ENCODE assay signal across 28 cellular contexts in genomic region chr2:40339026-40339425, GRCh38.
"Had no signal": no experiment of that assay in that cellular context is flagged by ENCODE, and none has a peak within 500 bp of the region (broad histone marks: within the 10 kb centered on the region; RNA-seq: fewer than 3 reads in every experiment).

No MANE protein-coding gene starts in this region.

- ATAC-seq: natural killer cell; psoas muscle; right cardiac atrium; right lobe of liver; stimulated activated effector memory CD8-positive, alpha-beta T cell treated with anti-CD3 and anti-CD28 coated beads, Interleukin-12 subunit alpha, Interleukin-12 subunit beta, amount 100 ng/mL, for 72 hours; stimulated activated naive B cell treated with anti-CD40 and anti-IgM and Interleukin-4, amounts not matched to agents 10 μg/mL and 1 μg/mL and 100 μg/mL, for 72 hours; upper lobe of right lung had no signal

- H3K27ac ChIP-seq: neural progenitor cell, ovary, parathyroid adenoma, psoas muscle, right lobe of liver, sigmoid colon, stomach, thoracic aorta, thyroid gland, tibial nerve, upper lobe of right lung, uterus had no signal

- H3K27me3 ChIP-seq: neural progenitor cell, ovary, right lobe of liver, sigmoid colon, stomach, thyroid gland, tibial nerve, upper lobe of right lung, uterus had no signal

- H3K4me1 ChIP-seq: neural progenitor cell, parathyroid adenoma, psoas muscle, right lobe of liver, stomach, thyroid gland, tibial nerve, upper lobe of right lung, uterus had no signal

- H3K4me3 ChIP-seq: neural progenitor cell, ovary, psoas muscle, right lobe of liver, sigmoid colon, stomach, thoracic aorta, thyroid gland, tibial nerve, upper lobe of right lung, uterus had no signal

- H3K36me3 ChIP-seq: neural progenitor cell, ovary, right lobe of liver, sigmoid colon, stomach, thoracic aorta, thyroid gland, tibial nerve, upper lobe of right lung, uterus had no signal

- H3K36me3 Mint-ChIP-seq: natural killer cell; neural progenitor cell; stimulated activated effector memory CD8-positive, alpha-beta T cell treated with anti-CD3 and anti-CD28 coated beads, Interleukin-12 subunit alpha, Interleukin-12 subunit beta, amount 100 ng/mL, for 72 hours; stimulated activated naive B cell treated with anti-CD40 and anti-IgM and Interleukin-4, amounts not matched to agents 10 μg/mL and 1 μg/mL and 100 μg/mL, for 72 hours; type B pancreatic cell had no signal

- DNase-seq: natural killer cell; occipital lobe; ovary; posterior cingulate gyrus; psoas muscle; right cardiac atrium; right lobe of liver; sigmoid colon; small intestine; stimulated activated CD4-positive, alpha-beta T cell treated with anti-CD3 and anti-CD28 coated beads, Interleukin-15, amount 100 ng/mL, for 24 hours; stimulated activated CD4-positive, alpha-beta T cell treated with anti-CD3 and anti-CD28 coated beads, Interleukin-2, amount 100 ng/mL, for 24 hours; stimulated activated CD4-positive, alpha-beta T cell treated with anti-CD3 and anti-CD28 coated beads, Interleukin-2, amount 100 ng/mL, for 48 hours; stimulated activated CD4-positive, alpha-beta T cell treated with anti-CD3 and anti-CD28 coated beads, Interleukin-4, amount 100 ng/mL, for 24 hours; stimulated activated naive B cell treated with anti-CD40 and anti-IgM and Interleukin-4, amounts not matched to agents 10 μg/mL and 1 μg/mL and 100 μg/mL, for 72 hours; stimulated activated naive CD4-positive, alpha-beta T cell treated with Interleukin-2 at 50 U/mL for 16 hours; stomach; thyroid gland; upper lobe of right lung; uterus had no signal

- H3K27me3 Mint-ChIP-seq: progenitor cell of endocrine pancreas; stimulated activated naive B cell treated with anti-CD40 and anti-IgM and Interleukin-4, amounts not matched to agents 10 μg/mL and 1 μg/mL and 100 μg/mL, for 72 hours; stimulated activated naive CD8-positive, alpha-beta T cell treated with anti-CD3 and anti-CD28 coated beads, Interleukin-15, Interleukin-2, amounts not matched to agents 100 ng/mL and 50 ng/mL, for 24 hours; type B pancreatic cell had no signal

- H3K9ac ChIP-seq: neural progenitor cell, parathyroid adenoma had no signal

- H3K9me3 Mint-ChIP-seq: nephron; neural progenitor cell; stimulated activated naive B cell treated with anti-CD40 and anti-IgM and Interleukin-4, amounts not matched to agents 10 μg/mL and 1 μg/mL and 100 μg/mL, for 72 hours; stimulated activated naive CD8-positive, alpha-beta T cell treated with anti-CD3 and anti-CD28 coated beads, Interleukin-15, Interleukin-2, amounts not matched to agents 100 ng/mL and 50 ng/mL, for 24 hours had no signal

- H3K4me3 Mint-ChIP-seq: natural killer cell; nephron; neural progenitor cell; stimulated activated effector memory CD8-positive, alpha-beta T cell treated with anti-CD3 and anti-CD28 coated beads, Interleukin-12 subunit alpha, Interleukin-12 subunit beta, amount 100 ng/mL, for 72 hours; stimulated activated naive B cell treated with anti-CD40 and anti-IgM and Interleukin-4, amounts not matched to agents 10 μg/mL and 1 μg/mL and 100 μg/mL, for 72 hours; stimulated activated naive CD8-positive, alpha-beta T cell treated with anti-CD3 and anti-CD28 coated beads, Interleukin-15, Interleukin-2, amounts not matched to agents 100 ng/mL and 50 ng/mL, for 24 hours; type B pancreatic cell had no signal

- H3K4me1 Mint-ChIP-seq: natural killer cell; neural progenitor cell; stimulated activated effector memory CD8-positive, alpha-beta T cell treated with anti-CD3 and anti-CD28 coated beads, Interleukin-12 subunit alpha, Interleukin-12 subunit beta, amount 100 ng/mL, for 72 hours; stimulated activated naive B cell treated with anti-CD40 and anti-IgM and Interleukin-4, amounts not matched to agents 10 μg/mL and 1 μg/mL and 100 μg/mL, for 72 hours had no signal

- H3K9me3 ChIP-seq: ovary, psoas muscle, right lobe of liver, sigmoid colon, stomach, thoracic aorta, thyroid gland, tibial nerve, upper lobe of right lung, uterus had no signal

- H3K27ac Mint-ChIP-seq: natural killer cell; nephron; neural progenitor cell; progenitor cell of endocrine pancreas; stimulated activated effector memory CD8-positive, alpha-beta T cell treated with anti-CD3 and anti-CD28 coated beads, Interleukin-12 subunit alpha, Interleukin-12 subunit beta, amount 100 ng/mL, for 72 hours; stimulated activated naive B cell treated with anti-CD40 and anti-IgM and Interleukin-4, amounts not matched to agents 10 μg/mL and 1 μg/mL and 100 μg/mL, for 72 hours; stimulated activated naive CD8-positive, alpha-beta T cell treated with anti-CD3 and anti-CD28 coated beads, Interleukin-15, Interleukin-2, amounts not matched to agents 100 ng/mL and 50 ng/mL, for 24 hours; type B pancreatic cell had no signal
